In the genomic region with DNA sequence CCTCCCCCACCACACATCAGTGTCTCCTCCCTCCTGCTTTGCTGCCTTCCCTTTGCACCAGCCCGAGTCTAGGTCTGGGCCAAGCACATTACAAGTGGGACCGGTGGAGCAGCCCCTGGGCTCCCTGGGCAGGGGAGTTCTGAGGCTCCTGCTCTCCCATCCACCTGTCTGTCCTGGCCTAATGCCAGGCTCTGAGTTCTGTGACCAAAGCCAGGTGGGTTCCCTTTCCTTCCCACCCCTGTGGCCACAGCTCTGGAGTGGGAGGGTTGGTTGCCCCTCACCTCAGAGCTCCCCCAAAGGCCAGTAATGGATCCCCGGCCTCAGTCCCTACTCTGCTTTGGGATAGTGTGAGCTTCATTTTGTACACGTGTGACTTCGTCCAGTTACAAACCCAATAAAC, we compare ENCODE assay signal across 33 cellular contexts. TPM values are rescaled to one million over a fixed set of nuclear protein-coding genes. Genes with fewer than 3 reads are reported as not detected.
DNase-seq lines count a peak whose midpoint lies in the region; ATAC-seq, FAIRE-seq and TF ChIP-seq lines count a peak whose summit lies in the region.
"Had no signal": no experiment of that assay in that cellular context is flagged by ENCODE, and none has a peak within 500 bp of the region (broad histone marks: within the 10 kb centered on the region; RNA-seq: fewer than 3 reads in every experiment).

No MANE protein-coding gene starts in this region.

- H2AFZ ChIP-seq in H9 (ENCODE audit: low read length) (no peak overlapping the region), astrocyte (ENCODE audit: low read depth, low read length) (no peak overlapping the region)

- H2BK120ac ChIP-seq in H9 (ENCODE audit: low read depth, low read length, poor library complexity, severe bottlenecking): no peak overlapping the region

- no peak for FAIRE-seq in astrocyte (lab: Jason Lieb, UNC)
- FAIRE-seq: urothelium cell line had no signal

- H3K27ac ChIP-seq in H9 (ENCODE audit: insufficient read length, low read depth, low read length) (no peak overlapping the region), astrocyte (ENCODE audit: low read depth, low read length) (no peak overlapping the region)
- H3K27ac ChIP-seq: esophagus muscularis mucosa, HL-60 had no signal

- peaks cover 5% of the 10 kb centered on the region for H3K79me1 ChIP-seq in H9 (ENCODE audit: insufficient read depth, low read depth, low read length, poor library complexity, severe bottlenecking)

- H3K14ac ChIP-seq in H9 (ENCODE audit: insufficient read depth, low read length): no peak overlapping the region

- H3K9me3 ChIP-seq in H9 (ENCODE audit: control insufficient read depth, low read depth, low read length) (no peaks in the 10 kb centered on the region), astrocyte (ENCODE audit: insufficient read depth, low read depth, low read length) (no peaks in the 10 kb centered on the region)
- H3K9me3 ChIP-seq: esophagus muscularis mucosa, stomach had no signal

- H3K9ac ChIP-seq in H9 (ENCODE audit: extremely low read depth, insufficient read length, low read length): no peak overlapping the region
- H3K9ac ChIP-seq in astrocyte (ENCODE audit: low read length): no peak overlapping the region

- no peak overlapping the region for H3T11ph ChIP-seq in H9 (ENCODE audit: low read length)

- peak overlapping the region; percentile 56 for H3K27ac Mint-ChIP-seq in activated T-cell treated with anti-CD3 and anti-CD28 coated beads, Interleukin-2, amount 50 U/mL, for 24 hours
- H3K27ac Mint-ChIP-seq in H9 (peak overlapping the region; percentile 72 to 93 (median 88); a peak in 4 of 7 replicates), astrocyte (ENCODE audit: unreplicated experiment) (peak overlapping the region; percentile 72), nephron progenitor cell (peak overlapping the region; percentile 66)
- H3K27ac Mint-ChIP-seq: B cell had no signal

- H3K36me3 Mint-ChIP-seq in activated T-cell treated with anti-CD3 and anti-CD28 coated beads, Interleukin-2, amount 50 U/mL, for 24 hours (ENCODE audit: low read depth): peaks cover 93% of the 10 kb centered on the region
- H3K36me3 Mint-ChIP-seq in H9 (ENCODE audit: insufficient read depth in 1 of 3, low read depth in 3 of 3) (peaks cover 62 to 80% (median 72%) of the 10 kb centered on the region in 3 experiments), astrocyte (ENCODE audit: low read depth, unreplicated experiment) (peaks cover 30% of the 10 kb centered on the region), nephron progenitor cell (ENCODE audit: low read depth) (peaks cover 62% of the 10 kb centered on the region)

- H3K27me3 ChIP-seq in H9 (ENCODE audit: insufficient read depth, low read length): no peaks in the 10 kb centered on the region
- no peaks in the 10 kb centered on the region for H3K27me3 ChIP-seq in astrocyte (ENCODE audit: insufficient read depth, low read length)
- H3K27me3 ChIP-seq: esophagus muscularis mucosa, stomach had no signal

- H2BK12ac ChIP-seq in H9 (ENCODE audit: insufficient read length, low read depth, low read length): no peak overlapping the region

- H4K91ac ChIP-seq in H9 (ENCODE audit: insufficient read length, low read depth, low read length): no peak overlapping the region

- no peak overlapping the region for H4K8ac ChIP-seq in H9 (replicated peaks; ENCODE audit: insufficient read length, low read depth, low read length)

- no peak overlapping the region for H2AK5ac ChIP-seq in H9 (ENCODE audit: insufficient read length, low read length)

- H3K4me1 ChIP-seq in H9 (ENCODE audit: insufficient read depth, low read length): no peaks in the 10 kb centered on the region
- peaks cover 31% of the 10 kb centered on the region for H3K4me1 ChIP-seq in astrocyte (ENCODE audit: insufficient read depth, low read length)

- H3K4me1 Mint-ChIP-seq in activated T-cell treated with anti-CD3 and anti-CD28 coated beads, Interleukin-2, amount 50 U/mL, for 24 hours (ENCODE audit: low read depth): peaks cover 25% of the 10 kb centered on the region
- H3K4me1 Mint-ChIP-seq in H9: peaks cover 25 to 29% of the 10 kb centered on the region in 2 experiments
- peaks cover 29% of the 10 kb centered on the region for H3K4me1 Mint-ChIP-seq in astrocyte (ENCODE audit: low read depth, unreplicated experiment)
- peaks cover 30% of the 10 kb centered on the region for H3K4me1 Mint-ChIP-seq in nephron progenitor cell

- no peak for ATAC-seq in GM21576 (IDR thresholded peaks at IDR 0.05; ENCODE audit: unreplicated experiment)
- ATAC-seq: sciatic nerve, SK-N-SH treated with all-trans-retinoic acid at 6 μM for 48 hours had no signal

- no peak overlapping the region for H3K4me3 ChIP-seq in astrocyte (ENCODE audit: insufficient read depth, low read depth, low read length)
- H3K4me3 ChIP-seq: esophagus muscularis mucosa, stomach had no signal

- no peaks in the 10 kb centered on the region for H3K9me3 Mint-ChIP-seq in activated T-cell treated with anti-CD3 and anti-CD28 coated beads, Interleukin-2, amount 50 U/mL, for 24 hours
- H3K9me3 Mint-ChIP-seq in H9 (no peaks in the 10 kb centered on the region; a peak in 1 of 5 replicates), astrocyte (ENCODE audit: unreplicated experiment) (no peaks in the 10 kb centered on the region), nephron progenitor cell (no peaks in the 10 kb centered on the region)
- H3K9me3 Mint-ChIP-seq: activated T-helper 2 cell treated with anti-CD3 and anti-CD28 coated beads, Interferon-gamma antibody, Interleukin-2, Interleukin-4, amounts not matched to agents 10 μg/mL and 5 μg/mL and 100 μg/mL, durations not matched to agents 14 hours and 24 hours and 36 hours; CD4-positive, alpha-beta memory T cell; naive B cell; T-helper 1 cell treated with Interleukin-12 subunit alpha and Interleukin-12 subunit beta and Interleukin-4 antibody, amounts not matched to agents 30 μg/mL and 1 μg/mL, for 36 hours had no signal

- H4K5ac ChIP-seq in H9 (ENCODE audit: insufficient read length, low read depth, low read length): no peak overlapping the region

- WGBS in H9 (ENCODE audit: extremely low coverage, insufficient read length, low lambda C conversion rate): no CpG with 5 or more reads among the region's 5 CpGs

- H3K23ac ChIP-seq in H9 (ENCODE audit: insufficient read length, low read depth, low read length): no peak overlapping the region

- TF ChIP-seq CTCF in H9 (conservative IDR thresholded peaks at IDR 0.05) (no peak), astrocyte (IDR thresholded peaks at IDR 0.05; ENCODE audit: insufficient read depth, low read depth, low read length) (no peak), nephron progenitor cell (IDR thresholded peaks at IDR 0.05) (no peak)

- H3K27me3 Mint-ChIP-seq in activated T-cell treated with anti-CD3 and anti-CD28 coated beads, Interleukin-2, amount 50 U/mL, for 24 hours: no peaks in the 10 kb centered on the region
- H3K27me3 Mint-ChIP-seq in H9 (ENCODE audit: low read depth) (peaks cover 1% of the 10 kb centered on the region; the same call in 1 of the 2 replicates), astrocyte (ENCODE audit: low read depth, unreplicated experiment) (no peaks in the 10 kb centered on the region), nephron progenitor cell (ENCODE audit: low read depth, poor library complexity) (no peaks in the 10 kb centered on the region)
- H3K27me3 Mint-ChIP-seq: B cell; CD4-positive, alpha-beta memory T cell; naive B cell; progenitor cell of endocrine pancreas had no signal

- no peak overlapping the region for H2BK15ac ChIP-seq in H9 (ENCODE audit: low read depth, low read length)

- no peak overlapping the region for H3K18ac ChIP-seq in H9 (ENCODE audit: insufficient read length, low read depth, low read length)

- no peak overlapping the region for H2BK20ac ChIP-seq in H9 (ENCODE audit: low read depth, low read length, poor library complexity, severe bottlenecking)

- H3K79me2 ChIP-seq in H9 (ENCODE audit: insufficient read depth, low read length) (peaks cover 5% of the 10 kb centered on the region; the same call in 1 of the 2 replicates), astrocyte (ENCODE audit: insufficient read depth, low read length) (peaks cover 68% of the 10 kb centered on the region)

- no peak for DNase-seq in activated T-cell treated with anti-CD3 and anti-CD28 coated beads, Interleukin-2, amount 50 U/mL, for 24 hours
- DNase-seq in activated T-cell treated with anti-CD3 and anti-CD28 coated beads for 4 hours (no peak), H9 (no peak), astrocyte (ENCODE audit: low read depth) (no peak), nephron progenitor cell (no peak), NCI-H1694 (lab: John Stamatoyannopoulos, UW) (no peak), NCI-H2171 (lab: John Stamatoyannopoulos, UW) (no peak)
- DNase-seq: ACHN; activated CD4-positive, alpha-beta T cell treated with anti-CD3 and anti-CD28 coated beads, Interleukin-2, amount 50 U/mL, for 4 hours; caudate nucleus; CD4-positive, alpha-beta memory T cell; foreskin fibroblast; GOT3; Kasumi-1; midbrain; MV-4-11; naive B cell; NCI-H146; NCI-H446 treated with DMSO at 0.1 percent for 48 hours; stimulated activated CD4-positive, alpha-beta T cell treated with anti-CD3 and anti-CD28 coated beads, Interleukin-12 subunit alpha, Interleukin-12 subunit beta, amount 100 ng/mL, for 4 hours; stimulated activated CD4-positive, alpha-beta T cell treated with anti-CD3 and anti-CD28 coated beads, Interleukin-2, amount 100 ng/mL, for 48 hours; stomach had no signal

- H2BK5ac ChIP-seq in H9 (ENCODE audit: insufficient read length, low read length): no peak overlapping the region

- peaks cover 58% of the 10 kb centered on the region for H3K36me3 ChIP-seq in astrocyte (ENCODE audit: insufficient read depth, low read length)

- no peak overlapping the region for H3K4ac ChIP-seq in H9 (ENCODE audit: low read depth, low read length)

- H3K23me2 ChIP-seq in H9 (ENCODE audit: insufficient read length, low read depth, low read length, poor library complexity, severe bottlenecking): peaks cover 14% of the 10 kb centered on the region

- no peak overlapping the region for H3K56ac ChIP-seq in H9 (ENCODE audit: insufficient read length, low read depth, low read length)

- H3K4me2 ChIP-seq in H9 (ENCODE audit: insufficient read depth, insufficient read length, low read length) (no peak overlapping the region), astrocyte (ENCODE audit: low read length) (no peak overlapping the region)

- H3K4me3 Mint-ChIP-seq in activated T-cell treated with anti-CD3 and anti-CD28 coated beads, Interleukin-2, amount 50 U/mL, for 24 hours: no peak overlapping the region
- no peak overlapping the region for H3K4me3 Mint-ChIP-seq in H9
- no peak overlapping the region for H3K4me3 Mint-ChIP-seq in astrocyte (ENCODE audit: unreplicated experiment)
- no peak overlapping the region for H3K4me3 Mint-ChIP-seq in nephron progenitor cell
- H3K4me3 Mint-ChIP-seq: B cell; T-helper 1 cell treated with Interleukin-12 subunit alpha and Interleukin-12 subunit beta and Interleukin-4 antibody, amounts not matched to agents 30 μg/mL and 1 μg/mL, for 36 hours had no signal

- H4K20me1 ChIP-seq in H9 (ENCODE audit: control insufficient read depth, insufficient read depth, insufficient read length) (no peaks in the 10 kb centered on the region), astrocyte (ENCODE audit: insufficient read depth, low read length) (peaks cover 75% of the 10 kb centered on the region)

RNA-seq across cellular contexts. Expression of gene ABCF3, which starts 2.3 kb away (rescaled TPM):
- total RNA-seq in H9 (2021) (56.1 and 58.4 TPM in 2 replicates), astrocyte (61.1 and 70.9 TPM in 2 replicates)

RNA-seq across cellular contexts. Expression of gene AP2M1, which starts 9.0 kb away (rescaled TPM):
- 443 and 459 TPM in 2 replicates for total RNA-seq in H9 (2021)
- total RNA-seq in astrocyte: 603 and 613 TPM in 2 replicates

RNA-seq across cellular contexts. Expression of gene DVL3, which starts 28.5 kb away (rescaled TPM):
- 64.7 and 69.7 TPM in 2 replicates for total RNA-seq in H9 (2021)
- total RNA-seq in astrocyte: 107 and 110 TPM in 2 replicates

RNA-seq across cellular contexts. Expression of gene VWA5B2, which starts 45.7 kb away (rescaled TPM):
- total RNA-seq in H9 (2021) (2.7 TPM in 2 replicates), astrocyte (0.23 TPM in 1 of 2 replicates, not detected in the other)
- total RNA-seq: CD4-positive, alpha-beta memory T cell; kidney epithelial cell had no signal

RNA-seq across cellular contexts. Expression of gene EIF2B5, which starts 48.5 kb away (rescaled TPM):
- 38.4 and 42.0 TPM in 2 replicates for total RNA-seq in H9 (2021)
- 20.8 and 22.6 TPM in 2 replicates for total RNA-seq in astrocyte
